In the genomic region with DNA sequence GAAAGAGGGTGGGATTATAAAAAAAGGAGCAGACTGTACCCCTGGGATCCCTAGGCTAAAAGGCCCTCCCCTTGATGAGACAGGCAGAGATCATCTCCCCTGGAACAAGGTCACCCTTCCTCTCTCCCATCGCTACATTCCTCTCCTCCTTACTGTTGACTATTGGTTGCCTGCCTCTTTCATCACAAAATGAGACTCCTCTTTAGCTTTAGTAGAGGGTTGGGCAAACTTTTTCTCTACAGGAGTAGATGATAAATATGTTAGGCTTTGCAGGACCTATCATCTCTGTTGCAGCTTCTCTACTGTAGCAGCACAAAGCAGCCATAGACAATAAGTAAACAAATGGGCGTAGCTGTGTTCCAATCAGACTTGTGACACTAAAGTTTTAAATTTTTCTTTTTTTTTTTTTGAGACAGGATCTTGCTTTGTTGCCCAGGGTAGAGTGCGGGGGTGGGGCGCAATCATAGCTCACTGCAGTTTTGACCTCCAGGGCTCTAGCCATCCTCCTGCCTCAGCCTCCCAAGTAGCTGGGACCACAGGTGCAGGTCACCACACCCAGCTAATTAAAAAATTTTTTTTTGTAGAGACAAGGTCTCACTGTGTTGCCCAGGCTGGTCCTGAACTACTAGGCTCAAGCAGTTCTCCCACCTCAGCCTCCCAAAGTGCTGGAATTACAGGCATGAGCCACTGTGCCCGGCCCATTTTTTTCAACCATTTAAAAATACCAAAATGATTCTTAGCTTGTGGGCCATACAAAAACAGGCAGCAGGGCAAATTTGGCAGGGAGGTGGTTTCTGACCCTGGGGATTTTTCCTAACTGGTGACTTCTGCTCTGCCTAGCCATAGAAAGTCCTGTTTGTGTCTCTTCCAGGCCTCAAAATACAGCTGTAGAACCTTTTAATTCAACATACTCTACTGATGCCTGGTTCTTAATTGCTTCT, we compare ENCODE assay signal across 7 cellular contexts. TPM values are rescaled to one million over a fixed set of nuclear protein-coding genes. Genes with fewer than 3 reads are reported as not detected.
DNase-seq lines count a peak whose midpoint lies in the region; ATAC-seq lines count a peak whose summit lies in the region.

No MANE protein-coding gene starts in this region.

- peak overlapping the region; percentile 95 for H3K27ac Mint-ChIP-seq in activated T-helper 17 cell treated with anti-CD3 and anti-CD28 coated beads, Interleukin-2, amount 50 U/mL, for 72 hours
- H3K27ac Mint-ChIP-seq in stimulated activated effector memory CD8-positive, alpha-beta T cell treated with anti-CD3 and anti-CD28 coated beads, Interleukin-12 subunit alpha, Interleukin-12 subunit beta, amount 100 ng/mL, for 72 hours, result peak overlapping the region; percentile 97

- H3K36me3 ChIP-seq in HUES48 (ENCODE audit: control insufficient read depth, insufficient read depth, low read length), result no peaks in the 10 kb centered on the region

- no peaks in the 10 kb centered on the region for H3K9me3 Mint-ChIP-seq in activated T-helper 17 cell treated with anti-CD3 and anti-CD28 coated beads, Interleukin-2, amount 50 U/mL, for 72 hours
- H3K9me3 Mint-ChIP-seq in stimulated activated effector memory CD8-positive, alpha-beta T cell treated with anti-CD3 and anti-CD28 coated beads, Interleukin-12 subunit alpha, Interleukin-12 subunit beta, amount 100 ng/mL, for 72 hours, result no peaks in the 10 kb centered on the region

- peak overlapping the region; percentile 98 for H3K4me3 Mint-ChIP-seq in activated T-helper 17 cell treated with anti-CD3 and anti-CD28 coated beads, Interleukin-2, amount 50 U/mL, for 72 hours
- peak overlapping the region; percentile 88 for H3K4me3 Mint-ChIP-seq in stimulated activated effector memory CD8-positive, alpha-beta T cell treated with anti-CD3 and anti-CD28 coated beads, Interleukin-12 subunit alpha, Interleukin-12 subunit beta, amount 100 ng/mL, for 72 hours

- no peaks in the 10 kb centered on the region for H3K27me3 Mint-ChIP-seq in activated T-helper 17 cell treated with anti-CD3 and anti-CD28 coated beads, Interleukin-2, amount 50 U/mL, for 72 hours

- DNase-seq in right cardiac atrium, result peak in 2 of 3 donors; percentile 25 to 70
- peak in 1 of 2 donors; percentile 64 for DNase-seq in stimulated activated effector memory CD8-positive, alpha-beta T cell treated with anti-CD3 and anti-CD28 coated beads, Interleukin-12 subunit alpha, Interleukin-12 subunit beta, amount 100 ng/mL, for 72 hours (ENCODE audit: low spot score in 2 of 2)
- DNase-seq in HPDE6-E6E7 (ENCODE audit: extremely low spot score), result no peak

- H3K27me3 ChIP-seq in HUES48 (ENCODE audit: control insufficient read depth, insufficient read depth, low read length), result no peaks in the 10 kb centered on the region
- no peaks in the 10 kb centered on the region for H3K27me3 ChIP-seq in right cardiac atrium (ENCODE audit: control insufficient read depth, insufficient read depth)

- H3K9ac ChIP-seq in HUES48 (ENCODE audit: low read depth, low read length), result no peak overlapping the region

- peaks cover 59% of the 10 kb centered on the region for H3K4me1 Mint-ChIP-seq in activated T-helper 17 cell treated with anti-CD3 and anti-CD28 coated beads, Interleukin-2, amount 50 U/mL, for 72 hours
- H3K4me1 Mint-ChIP-seq in stimulated activated effector memory CD8-positive, alpha-beta T cell treated with anti-CD3 and anti-CD28 coated beads, Interleukin-12 subunit alpha, Interleukin-12 subunit beta, amount 100 ng/mL, for 72 hours, result peaks cover 87% of the 10 kb centered on the region

- 77% methylated on average over 5 of the region's 5 CpGs for WGBS in right cardiac atrium

- intact Hi-C loops in right cardiac atrium (cut with DNase I), result loop anchor here in 2 of 4 donors (2.0 to 10.0 kb wide), 2 partner anchors 48 to 60 kb away; a partner anchor contains a TSS

- no peaks in the 10 kb centered on the region for H3K9me3 ChIP-seq in HUES48 (ENCODE audit: control insufficient read depth, insufficient read depth, low read length)
- H3K9me3 ChIP-seq in right cardiac atrium (ENCODE audit: control insufficient read depth, low read length), result no peaks in the 10 kb centered on the region

- peaks cover 66% of the 10 kb centered on the region for H3K36me3 Mint-ChIP-seq in activated T-helper 17 cell treated with anti-CD3 and anti-CD28 coated beads, Interleukin-2, amount 50 U/mL, for 72 hours (ENCODE audit: low read depth)
- peaks cover 70% of the 10 kb centered on the region for H3K36me3 Mint-ChIP-seq in stimulated activated effector memory CD8-positive, alpha-beta T cell treated with anti-CD3 and anti-CD28 coated beads, Interleukin-12 subunit alpha, Interleukin-12 subunit beta, amount 100 ng/mL, for 72 hours

- H3K4me3 ChIP-seq in HUES48 (ENCODE audit: low read depth, low read length) (no peak overlapping the region), right cardiac atrium (ENCODE audit: low read length) (no peak overlapping the region)

- ATAC-seq in activated T-helper 17 cell treated with anti-CD3 and anti-CD28 coated beads, Interleukin-2, amount 50 U/mL, for 72 hours (replicated peaks), result no peak
- ATAC-seq in right cardiac atrium (no peak), HG02970 (IDR thresholded peaks at IDR 0.05; ENCODE audit: low FRiP score, unreplicated experiment) (no peak), GM19455 (IDR thresholded peaks at IDR 0.05; ENCODE audit: unreplicated experiment) (no peak)
- ATAC-seq in stimulated activated effector memory CD8-positive, alpha-beta T cell treated with anti-CD3 and anti-CD28 coated beads, Interleukin-12 subunit alpha, Interleukin-12 subunit beta, amount 100 ng/mL, for 72 hours, result no peak

- H3K27ac ChIP-seq in HUES48 (ENCODE audit: low read depth, low read length) (peak overlapping the region; percentile 16), right cardiac atrium (ENCODE audit: low read length) (peak overlapping the region; percentile 97)

- H3K4me1 ChIP-seq in HUES48 (ENCODE audit: control insufficient read depth, insufficient read depth, low read length), result peaks cover 58% of the 10 kb centered on the region
- H3K4me1 ChIP-seq in right cardiac atrium (ENCODE audit: control insufficient read depth, insufficient read depth, low read length), result peaks cover 36% of the 10 kb centered on the region

RNA-seq across cellular contexts. Expression of a gene that starts 15.1 kb away (rescaled TPM):
- total RNA-seq in activated T-helper 17 cell treated with anti-CD3 and anti-CD28 coated beads, Interleukin-2, amount 50 U/mL, for 72 hours, result 100 to 1,000 TPM; 235 to 351 TPM
- total RNA-seq in right cardiac atrium, result 100 to 1,000 TPM in 1 of 4 donors, 10 to 100 TPM in 3; 65.5 to 130 (median 80.2) TPM
- polyA plus RNA-seq in right cardiac atrium, result 78.7 TPM

RNA-seq across cellular contexts. Expression of a gene that starts 15.1 kb away (rescaled TPM):
- under 1 TPM; 0.29 to 0.37 TPM for total RNA-seq in activated T-helper 17 cell treated with anti-CD3 and anti-CD28 coated beads, Interleukin-2, amount 50 U/mL, for 72 hours
- total RNA-seq in right cardiac atrium, result 10 to 100 TPM; 22.6 to 57.0 (median 37.2) TPM
- polyA plus RNA-seq in right cardiac atrium, result 26.3 TPM

RNA-seq across cellular contexts. Expression of a gene that starts 48.8 kb away (rescaled TPM):
- 1 to 10 TPM in 1 of 2 donors, not detected in 1; 1.2 TPM for total RNA-seq in activated T-helper 17 cell treated with anti-CD3 and anti-CD28 coated beads, Interleukin-2, amount 50 U/mL, for 72 hours
- under 1 TPM in 2 of 4 donors, not detected in 2; 0.60 to 0.70 TPM for total RNA-seq in right cardiac atrium
- not detected for polyA plus RNA-seq in right cardiac atrium

RNA-seq across cellular contexts. Expression of a gene that starts 56.4 kb away (rescaled TPM):
- 1 to 10 TPM; 1.1 to 2.0 TPM for total RNA-seq in activated T-helper 17 cell treated with anti-CD3 and anti-CD28 coated beads, Interleukin-2, amount 50 U/mL, for 72 hours
- 10 to 100 TPM; 25.5 to 46.8 (median 34.8) TPM for total RNA-seq in right cardiac atrium
- 24.1 TPM for polyA plus RNA-seq in right cardiac atrium

Comparison
In these comparisons a context has a peak if more than half of its experiments do, and no peak if none do; other contexts are left out.
1. RNA of a gene that starts 15.1 kb away (total RNA-seq): 22.6 to 57.0 TPM in right cardiac atrium; 0.29 to 0.37 TPM in activated T-helper 17 cell treated with anti-CD3 and anti-CD28 coated beads, Interleukin-2, amount 50 U/mL, for 72 hours; every median in the first group is over 10 times any median in the second.